ENCODE assay signal across 8 cellular contexts in genomic region chr17:16215002-16215272, GRCh38. TPM values are rescaled to one million over a fixed set of nuclear protein-coding genes. Genes with fewer than 3 reads are reported as not detected.
DNase-seq lines count a peak whose midpoint lies in the region; TF ChIP-seq lines count a peak whose summit lies in the region.

No MANE protein-coding gene starts in this region.

- H2AK5ac ChIP-seq in H9 (ENCODE audit: insufficient read length, low read length), result no peak overlapping the region

- H3K4ac ChIP-seq in H9 (ENCODE audit: low read depth, low read length), result peak overlapping the region; percentile 49; the same call in 1 of the 2 replicates

- no peak overlapping the region for H3K27ac ChIP-seq in H9 (ENCODE audit: insufficient read length, low read depth, low read length)

- H3K27me3 ChIP-seq in H9 (ENCODE audit: insufficient read depth, low read length), result no peaks in the 10 kb centered on the region

- H3K27ac Mint-ChIP-seq in H9, result peak overlapping the region in 2 of 3 experiments; percentile 66 to 83; a peak in 5 of 7 replicates
- H3K27ac Mint-ChIP-seq in activated T-cell treated with anti-CD3 and anti-CD28 coated beads, Interleukin-2, amount 50 U/mL, for 24 hours, result peak overlapping the region; percentile 90

- peak overlapping the region; percentile 88 for H3K4me2 ChIP-seq in H9 (ENCODE audit: insufficient read depth, insufficient read length, low read length)

- WGBS in H9 (ENCODE audit: extremely low coverage, insufficient read length, low lambda C conversion rate), result no CpG with 5 or more reads among the region's 27 CpGs

- peak overlapping the region; percentile 81 for H3K18ac ChIP-seq in H9 (ENCODE audit: insufficient read length, low read depth, low read length)

- H3K9me3 ChIP-seq in H9 (ENCODE audit: control insufficient read depth, low read depth, low read length), result no peaks in the 10 kb centered on the region

- TF ChIP-seq CTCF in H9 (conservative IDR thresholded peaks at IDR 0.05) (no peak), foreskin fibroblast (IDR thresholded peaks at IDR 0.05; ENCODE audit: low read depth, low read length) (no peak)

- H3K79me1 ChIP-seq in H9 (ENCODE audit: insufficient read depth, low read depth, low read length, poor library complexity, severe bottlenecking), result no peaks in the 10 kb centered on the region

- H3K56ac ChIP-seq in H9 (ENCODE audit: insufficient read length, low read depth, low read length), result no peak overlapping the region

- no peak overlapping the region for H4K8ac ChIP-seq in H9 (replicated peaks; ENCODE audit: insufficient read length, low read depth, low read length)

- H4K20me1 ChIP-seq in H9 (ENCODE audit: control insufficient read depth, insufficient read depth, insufficient read length), result no peaks in the 10 kb centered on the region

- peak overlapping the region; percentile 53 for H2BK120ac ChIP-seq in H9 (ENCODE audit: low read depth, low read length, poor library complexity, severe bottlenecking)

- H2BK5ac ChIP-seq in H9 (ENCODE audit: insufficient read length, low read length), result no peak overlapping the region

- no peak overlapping the region for H3K23ac ChIP-seq in H9 (ENCODE audit: insufficient read length, low read depth, low read length)

- peaks cover 6% of the 10 kb centered on the region for H3K23me2 ChIP-seq in H9 (ENCODE audit: insufficient read length, low read depth, low read length, poor library complexity, severe bottlenecking)

- H3K9me3 Mint-ChIP-seq in H9, result no peaks in the 10 kb centered on the region
- H3K9me3 Mint-ChIP-seq in activated T-cell treated with anti-CD3 and anti-CD28 coated beads, Interleukin-2, amount 50 U/mL, for 24 hours, result no peaks in the 10 kb centered on the region

- H2BK12ac ChIP-seq in H9 (ENCODE audit: insufficient read length, low read depth, low read length), result no peak overlapping the region

- H2BK20ac ChIP-seq in H9 (ENCODE audit: low read depth, low read length, poor library complexity, severe bottlenecking), result no peak overlapping the region

- H3K79me2 ChIP-seq in H9 (ENCODE audit: insufficient read depth, low read length), result peaks cover 33% of the 10 kb centered on the region; the same call in 1 of the 2 replicates

- peaks cover 0 to 4% (median 0%) of the 10 kb centered on the region in 3 experiments; a peak in 2 of 7 replicates for H3K36me3 Mint-ChIP-seq in H9 (ENCODE audit: insufficient read depth in 1 of 3, low read depth in 3 of 3)
- peaks cover 33% of the 10 kb centered on the region for H3K36me3 Mint-ChIP-seq in activated T-cell treated with anti-CD3 and anti-CD28 coated beads, Interleukin-2, amount 50 U/mL, for 24 hours (ENCODE audit: low read depth)

- H3K14ac ChIP-seq in H9 (ENCODE audit: insufficient read depth, low read length), result peak overlapping the region; percentile 85

- H3K9ac ChIP-seq in H9 (ENCODE audit: extremely low read depth, insufficient read length, low read length), result peak overlapping the region; percentile 91

- no peak overlapping the region for H2AFZ ChIP-seq in H9 (ENCODE audit: low read length)

- peak overlapping the region; percentile 86 to 94 for H3K4me3 Mint-ChIP-seq in H9
- H3K4me3 Mint-ChIP-seq in activated T-cell treated with anti-CD3 and anti-CD28 coated beads, Interleukin-2, amount 50 U/mL, for 24 hours, result peak overlapping the region; percentile 98

- DNase-seq in DMS79 treated with DMSO at 0.1 percent for 48 hours (lab: John Stamatoyannopoulos, UW), result peak; percentile 17
- DNase-seq in DMS79 (lab: John Stamatoyannopoulos, UW), result no peak
- peak; percentile 61 for DNase-seq in H9
- DNase-seq in LHCN-M2 (ENCODE audit: low read depth), result peak; percentile 32
- DNase-seq in activated T-cell treated with anti-CD3 and anti-CD28 coated beads, Interleukin-2, amount 50 U/mL, for 24 hours, result no peak
- DNase-seq in foreskin fibroblast, result peak in 1 of 2 donors; percentile 50
- DNase-seq in occipital lobe (lab: John Stamatoyannopoulos, UW), result peak; percentile 60
- no peak for DNase-seq in amniotic stem cell (lab: John Stamatoyannopoulos, UW)

- peaks cover 18 to 23% of the 10 kb centered on the region in 2 experiments for H3K4me1 Mint-ChIP-seq in H9
- H3K4me1 Mint-ChIP-seq in activated T-cell treated with anti-CD3 and anti-CD28 coated beads, Interleukin-2, amount 50 U/mL, for 24 hours (ENCODE audit: low read depth), result peaks cover 45% of the 10 kb centered on the region

- peak overlapping the region; percentile 76 for H4K91ac ChIP-seq in H9 (ENCODE audit: insufficient read length, low read depth, low read length)

- H3K4me3 ChIP-seq in foreskin fibroblast (ENCODE audit: low read depth in 1 of 2, low read length in 2 of 2), result peak overlapping the region; percentile 77 to 96

- no peak overlapping the region for H2BK15ac ChIP-seq in H9 (ENCODE audit: low read depth, low read length)

- no peak overlapping the region for H4K5ac ChIP-seq in H9 (ENCODE audit: insufficient read length, low read depth, low read length)

- no peaks in the 10 kb centered on the region for H3K4me1 ChIP-seq in H9 (ENCODE audit: insufficient read depth, low read length)

- no peaks in the 10 kb centered on the region for H3K27me3 Mint-ChIP-seq in H9 (ENCODE audit: low read depth)
- H3K27me3 Mint-ChIP-seq in activated T-cell treated with anti-CD3 and anti-CD28 coated beads, Interleukin-2, amount 50 U/mL, for 24 hours, result no peaks in the 10 kb centered on the region

- H3T11ph ChIP-seq in H9 (ENCODE audit: low read length), result no peak overlapping the region

RNA-seq across cellular contexts. Expression of gene NCOR1, which starts 0.4 kb away (rescaled TPM):
- 112 and 119 TPM in 2 replicates for total RNA-seq in H9 (2021)
- 43.9 and 65.4 TPM in 2 replicates for total RNA-seq in LHCN-M2 (2014; rRNA removed)
- 32.7 TPM for polyA plus RNA-seq in LHCN-M2 (2012)
- 116 TPM for total RNA-seq in occipital lobe

RNA-seq across cellular contexts. Expression of gene PIGL, which starts 2.1 kb away (rescaled TPM):
- total RNA-seq in H9 (2021) (21.6 and 24.3 TPM in 2 replicates), LHCN-M2 (2014; rRNA removed) (13.9 and 14.2 TPM in 2 replicates), occipital lobe (18.4 TPM)
- polyA plus RNA-seq in LHCN-M2 (2012), result 5.7 TPM

Comparison
In these comparisons a context has a peak if more than half of its experiments do, and no peak if none do; other contexts are left out.
1. DNase-seq: peak in DMS79 treated with DMSO at 0.1 percent for 48 hours (single experiment), H9 (single experiment), LHCN-M2 (single experiment) and occipital lobe (single experiment); none in DMS79 (single experiment), activated T-cell treated with anti-CD3 and anti-CD28 coated beads, Interleukin-2, amount 50 U/mL, for 24 hours (single experiment) and amniotic stem cell (single experiment).